In genomic region chr13:29758591-29759114, GRCh38 we compare ENCODE assay signal across 8 cellular contexts.
DNase-seq lines count a peak whose midpoint lies in the region; ATAC-seq and TF ChIP-seq lines count a peak whose summit lies in the region.

No MANE protein-coding gene starts in this region.

- peaks cover 4% of the 10 kb centered on the region for H3F3A ChIP-seq in Loucy (ENCODE audit: low read depth)

- no peaks in the 10 kb centered on the region for H3K36me3 ChIP-seq in Loucy (ENCODE audit: insufficient read depth, low read length)

- DNase-seq in GF-D8 (lab: John Stamatoyannopoulos, UW) (peak; percentile 96), naive B cell (peak; percentile 34), NCI-H1694 (lab: John Stamatoyannopoulos, UW) (no peak), GM03348 (ENCODE audit: low spot score) (no peak), OCI-M2 (lab: John Stamatoyannopoulos, UW; ENCODE audit: unreplicated experiment) (no peak)
- DNase-seq in activated CD8-positive, alpha-beta memory T cell treated with anti-CD3 and anti-CD28 coated beads, Interleukin-2, amount 50 U/mL, for 4 hours, result peak; percentile 64

- no peaks in the 10 kb centered on the region for H3K9me3 ChIP-seq in Loucy (ENCODE audit: insufficient read depth, low read depth, low read length)

- H3K9me2 ChIP-seq in Loucy (replicated peaks; ENCODE audit: low read depth, low read length), result no peaks in the 10 kb centered on the region

- no peaks in the 10 kb centered on the region for H3K79me2 ChIP-seq in Loucy (ENCODE audit: insufficient read depth, low read length)

- H3K36me3 Mint-ChIP-seq in naive B cell, result peaks cover 0 to 6% of the 10 kb centered on the region in 2 donors

- peak overlapping the region; percentile 70 for H3K4me3 ChIP-seq in Loucy (ENCODE audit: low read length, poor library complexity, severe bottlenecking)

- no peaks in the 10 kb centered on the region for H3K27me3 ChIP-seq in Loucy (ENCODE audit: insufficient read depth, low read length, poor library complexity, severe bottlenecking)

- peak overlapping the region in 5 of 8 donors; percentile 3 to 57 (median 24) for H3K4me3 Mint-ChIP-seq in naive B cell

- peak overlapping the region; percentile 47 for H3K9ac ChIP-seq in Loucy (ENCODE audit: low read depth, low read length, poor library complexity, severe bottlenecking)

- H3K4me1 ChIP-seq in Loucy (ENCODE audit: insufficient read depth, low read length, poor library complexity, severe bottlenecking), result peaks cover 34% of the 10 kb centered on the region

- peaks cover 0 to 13% (median 7%) of the 10 kb centered on the region in 7 donors for H3K9me3 Mint-ChIP-seq in naive B cell

- peak overlapping the region in 3 of 6 donors; percentile 79 to 96 (median 88) for H3K27ac Mint-ChIP-seq in naive B cell

- no peak for TF ChIP-seq CTCF in Loucy (conservative IDR thresholded peaks at IDR 0.05; ENCODE audit: low read length)

- H3K4me2 ChIP-seq in Loucy (ENCODE audit: low read depth, low read length, poor library complexity, severe bottlenecking), result peak overlapping the region; percentile 90

- H2AFZ ChIP-seq in Loucy (ENCODE audit: low read length), result peak overlapping the region; percentile 52

- H3K4me1 Mint-ChIP-seq in naive B cell, result peaks cover 8 to 13% (median 9%) of the 10 kb centered on the region in 3 donors

- ATAC-seq in GM21737 (IDR thresholded peaks at IDR 0.05; ENCODE audit: unreplicated experiment) (peak; percentile 94), naive B cell (ENCODE audit: low read depth in 2 of 2) (peak; percentile 86 to 90)

- no peaks in the 10 kb centered on the region for H4K20me1 ChIP-seq in Loucy (ENCODE audit: insufficient read depth, low read length, poor library complexity, severe bottlenecking)

- no peaks in the 10 kb centered on the region for H3K27me3 Mint-ChIP-seq in naive B cell

Comparison
In these comparisons a context has a peak if more than half of its experiments do, and no peak if none do; other contexts are left out.
1. DNase-seq: peak in GF-D8 (single experiment), activated CD8-positive, alpha-beta memory T cell treated with anti-CD3 and anti-CD28 coated beads, Interleukin-2, amount 50 U/mL, for 4 hours (single experiment) and naive B cell (single experiment); none in NCI-H1694 (single experiment), GM03348 (single experiment) and OCI-M2 (single experiment).